ENCODE assay signal across 10 cellular contexts in genomic region chr20:419556-420168, GRCh38. TPM values are rescaled to one million over a fixed set of nuclear protein-coding genes. Genes with fewer than 3 reads are reported as not detected.
DNase-seq lines count a peak whose midpoint lies in the region; ATAC-seq, FAIRE-seq and TF ChIP-seq lines count a peak whose summit lies in the region.
"Had no signal": no experiment of that assay in that cellular context is flagged by ENCODE, and none has a peak within 500 bp of the region (broad histone marks: within the 10 kb centered on the region; RNA-seq: fewer than 3 reads in every experiment).

No MANE protein-coding gene starts in this region.

- TF ChIP-seq CTCF in Peyer's patch (IDR thresholded peaks at IDR 0.05) = peak in 3 of 6 experiments; percentile 42 to 66 (median 51)
- TF ChIP-seq CTCF in kidney (IDR thresholded peaks at IDR 0.05; ENCODE audit: borderline replicate concordance, extremely low read depth, insufficient read depth) = no peak

- H3K4me1 ChIP-seq in Peyer's patch = no peaks in the 10 kb centered on the region
- peaks cover 4 to 17% of the 10 kb centered on the region in 2 donors for H3K4me1 ChIP-seq in mucosa of rectum (ENCODE audit: control insufficient read depth in 2 of 2, insufficient read depth in 2 of 2, low read length in 2 of 2)
- no peaks in the 10 kb centered on the region for H3K4me1 ChIP-seq in kidney (ENCODE audit: control insufficient read depth in 1 of 2, insufficient read depth in 1 of 2, low read depth in 1 of 2, low read length in 2 of 2)

- H3K36me3 ChIP-seq in Peyer's patch (peaks cover 0 to 81% (median 3%) of the 10 kb centered on the region in 3 donors), mucosa of rectum (ENCODE audit: control insufficient read depth in 2 of 2, insufficient read depth in 2 of 2, low read length in 2 of 2) (peaks cover 11 to 42% of the 10 kb centered on the region in 2 donors), kidney (ENCODE audit: control insufficient read depth in 1 of 2, insufficient read depth in 2 of 2, low read length in 2 of 2) (peaks cover 18 to 21% of the 10 kb centered on the region in 2 donors)

- intact Hi-C loops in kidney (cut with DNase I) = no loop called here

- H3K27ac ChIP-seq in Peyer's patch (peak overlapping the region in 1 of 4 donors; percentile 66), mucosa of rectum (ENCODE audit: low read depth in 2 of 2, low read length in 2 of 2) (peak overlapping the region; percentile 65 to 84), kidney (ENCODE audit: low read depth in 2 of 2, low read length in 2 of 2) (no peak overlapping the region)

- ATAC-seq in GM18867 (IDR thresholded peaks at IDR 0.05; ENCODE audit: unreplicated experiment) (peak; percentile 45), GM21825 (IDR thresholded peaks at IDR 0.05; ENCODE audit: unreplicated experiment) (no peak)

- H3K9me3 ChIP-seq in Peyer's patch = no peaks in the 10 kb centered on the region
- H3K9me3 ChIP-seq in mucosa of rectum (ENCODE audit: control insufficient read depth in 2 of 2, low read length in 2 of 2) = peaks cover 0 to 2% of the 10 kb centered on the region in 2 donors
- H3K9me3 ChIP-seq in kidney (ENCODE audit: control insufficient read depth in 1 of 2, low read length in 2 of 2) = no peaks in the 10 kb centered on the region

- peak; percentile 90 to 96 (median 92) for DNase-seq in NCI-H1417 (lab: John Stamatoyannopoulos, UW)
- DNase-seq in Peyer's patch = peak; percentile 59 to 91 (median 74)
- no peak for DNase-seq in anterior cingulate cortex (lab: John Stamatoyannopoulos, UW)
- no peak for DNase-seq in kidney
- no peak for DNase-seq in GM12891 (ENCODE audit: insufficient read length, low spot score)
- DNase-seq: activated CD4-positive, alpha-beta T cell treated with anti-CD3 and anti-CD28 coated beads, Interleukin-2, amount 10 ng/mL, durations not matched to agents 24 days and 14 days; activated gamma-delta T cell treated with Interleukin-2 at 50 U/mL for 16 hours had no signal

- H3K27me3 ChIP-seq in Peyer's patch = no peaks in the 10 kb centered on the region
- H3K27me3 ChIP-seq in mucosa of rectum (ENCODE audit: control insufficient read depth in 2 of 2, insufficient read depth in 2 of 2, low read length in 2 of 2) = no peaks in the 10 kb centered on the region

- H3K9ac ChIP-seq in mucosa of rectum (ENCODE audit: low read depth in 1 of 2, low read length in 2 of 2) = peak overlapping the region in 1 of 2 donors; percentile 47
- no peak overlapping the region for H3K9ac ChIP-seq in kidney (ENCODE audit: low read length in 2 of 2)

- H3K4me3 ChIP-seq in Peyer's patch (no peak overlapping the region), mucosa of rectum (ENCODE audit: low read length in 2 of 2) (peak overlapping the region in 1 of 2 donors; percentile 43), kidney (ENCODE audit: low read length in 2 of 2) (no peak overlapping the region)

- FAIRE-seq in kidney (lab: Jason Lieb, UNC) = no peak
- no peak for FAIRE-seq in GM12891 (lab: Jason Lieb, UNC)

- TF ChIP-seq POLR2A in Peyer's patch (IDR thresholded peaks at IDR 0.05) = no peak
- TF ChIP-seq POLR2A in GM12891 (IDR thresholded peaks at IDR 0.05; ENCODE audit: low read depth, low read length) = no peak

TF ChIP-seq in GM12891, 5 proteins besides CTCF, POLR2A, EP300 and RAD21:
- TF ChIP-seq SPI1 (IDR thresholded peaks at IDR 0.05; ENCODE audit: low read depth, low read length) = no peak
- TF ChIP-seq POU2F2 (IDR thresholded peaks at IDR 0.05; ENCODE audit: low read depth, low read length) = no peak
- no peak for TF ChIP-seq PAX5 (IDR thresholded peaks at IDR 0.05; ENCODE audit: insufficient read depth, low read length, severe bottlenecking)
- TF ChIP-seq TAF1 (IDR thresholded peaks at IDR 0.05; ENCODE audit: low read depth, low read length) = no peak
- TF ChIP-seq POLR2AphosphoS5 (IDR thresholded peaks at IDR 0.05; ENCODE audit: low read depth, low read length) = no peak

RNA-seq across cellular contexts. Expression of gene RBCK1, which starts 11.6 kb away (rescaled TPM):
- 100 to 1,000 TPM; 133 to 254 (median 154) TPM for total RNA-seq in Peyer's patch
- total RNA-seq in kidney = 93.6 TPM
- polyA plus RNA-seq in kidney (ENCODE audit: insufficient read depth, low read depth, low replicate concordance) = 73.0 TPM
- 90.4 TPM for polyA plus RNA-seq in GM12891 (2012; ENCODE audit: low read depth, missing spikeins)

RNA-seq across cellular contexts. Expression of gene TRIB3, which starts 39.1 kb away (rescaled TPM):
- total RNA-seq in Peyer's patch (10 to 100 TPM in 2 of 4 donors, 1 to 10 TPM in 2; 8.3 to 22.7 (median 12.1) TPM), kidney (11.6 TPM)
- polyA plus RNA-seq in kidney (ENCODE audit: insufficient read depth, low read depth, low replicate concordance) = 4.3 TPM
- 8.5 TPM for polyA plus RNA-seq in GM12891 (2012; ENCODE audit: low read depth, missing spikeins)

RNA-seq across cellular contexts. Expression of gene TBC1D20, which starts 42.7 kb away (rescaled TPM):
- 10 to 100 TPM; 38.1 to 43.6 (median 42.8) TPM for total RNA-seq in Peyer's patch
- 26.2 TPM for total RNA-seq in kidney
- 19.5 TPM for polyA plus RNA-seq in kidney (ENCODE audit: insufficient read depth, low read depth, low replicate concordance)
- polyA plus RNA-seq in GM12891 (2012; ENCODE audit: low read depth, missing spikeins) = 6.9 TPM

Comparison
In these comparisons a context has a peak if more than half of its experiments do, and no peak if none do; other contexts are left out.
1. DNase-seq: peak in NCI-H1417 (3 of 3) and Peyer's patch (3 of 3); none in anterior cingulate cortex (0 of 58), kidney (single experiment) and GM12891 (single experiment).
2. H3K27ac ChIP-seq: peak in mucosa of rectum (2 of 2); none in kidney (0 of 2).